Comparison of ENCODE assay signal across 18 cellular contexts in genomic region chr12:34287986-34288962, GRCh38.
A peak's percentile ranks its signal among the peaks of the same experiment; 100 is the strongest.
DNase-seq lines count a peak whose midpoint lies in the region; ATAC-seq, FAIRE-seq and TF ChIP-seq lines count a peak whose summit lies in the region.
"Had no signal": no experiment of that assay in that cellular context is flagged by ENCODE, and none has a peak within 500 bp of the region (broad histone marks: within the 10 kb centered on the region; RNA-seq: fewer than 3 reads in every experiment).

No MANE protein-coding gene starts in this region.

- peaks cover 3% of the 10 kb centered on the region for H3K9me3 Mint-ChIP-seq in activated CD8-positive, alpha-beta memory T cell treated with anti-CD3 and anti-CD28 coated beads, Interleukin-2, amount 10 ng/mL, durations not matched to agents 7 days and 5 days (ENCODE audit: low read depth)
- H3K9me3 Mint-ChIP-seq in progenitor cell of endocrine pancreas (ENCODE audit: low read depth): peaks cover 79% of the 10 kb centered on the region
- H3K9me3 Mint-ChIP-seq in activated T-helper 2 cell treated with anti-CD3 and anti-CD28 coated beads, Interferon-gamma antibody, Interleukin-2, Interleukin-4, amounts not matched to agents 10 μg/mL and 5 μg/mL and 100 μg/mL, durations not matched to agents 14 hours and 24 hours and 36 hours: peaks cover 70% of the 10 kb centered on the region

- no peak overlapping the region for H3K27ac ChIP-seq in HEK293 (ENCODE audit: extremely low read depth, low read depth, low read length)
- H3K27ac ChIP-seq: 22Rv1, BLaER1, PC-9 had no signal

- POLR2A ChIA-PET in HEK293 (lab: Yijun Ruan, JAX): no interaction called here

- H3K9me3 ChIP-seq in HEK293 (ENCODE audit: control insufficient read depth, insufficient read depth, low read depth, low read length): no peaks in the 10 kb centered on the region
- H3K9me3 ChIP-seq: HAP-1 had no signal

- DNase-seq in activated CD8-positive, alpha-beta memory T cell treated with anti-CD3 and anti-CD28 coated beads, Interleukin-2, amount 50 U/mL, for 48 hours: peak; percentile 37
- no peak for DNase-seq in activated CD8-positive, alpha-beta memory T cell treated with anti-CD3 and anti-CD28 coated beads, Interleukin-2, amount 10 ng/mL, durations not matched to agents 7 days and 5 days
- DNase-seq in left lobe of liver (ENCODE audit: low spot score) (peak; percentile 22), progenitor cell of endocrine pancreas (ENCODE audit: low spot score, unreplicated experiment) (peak; percentile 9), GM19239 (ENCODE audit: insufficient read length, low spot score) (no peak), SHP77 (lab: John Stamatoyannopoulos, UW) (no peak)
- DNase-seq in activated T-helper 2 cell treated with anti-CD3 and anti-CD28 coated beads, Interferon-gamma antibody, Interleukin-2, Interleukin-4, amounts not matched to agents 10 μg/mL and 5 μg/mL and 100 μg/mL, durations not matched to agents 14 hours and 24 hours and 36 hours (ENCODE audit: low spot score): no peak
- DNase-seq: IMR-90, Kasumi-1, NCI-H1105 treated with DMSO at 0.1 percent for 48 hours, NCI-H187 treated with DMSO at 0.1 percent for 48 hours, NCI-H2171, NCI-H774, PC-9 had no signal

- CTCF ChIA-PET in activated CD8-positive, alpha-beta memory T cell treated with anti-CD3 and anti-CD28 coated beads, Interleukin-2, amount 10 ng/mL, durations not matched to agents 7 days and 5 days (lab: Charles Lee): no interaction called here
- CTCF ChIA-PET in HEK293 (lab: Yijun Ruan, JAX): no interaction called here

- no peaks in the 10 kb centered on the region for H3K4me1 Mint-ChIP-seq in activated CD8-positive, alpha-beta memory T cell treated with anti-CD3 and anti-CD28 coated beads, Interleukin-2, amount 10 ng/mL, durations not matched to agents 7 days and 5 days
- no peaks in the 10 kb centered on the region for H3K4me1 Mint-ChIP-seq in progenitor cell of endocrine pancreas (ENCODE audit: low read depth)
- no peaks in the 10 kb centered on the region for H3K4me1 Mint-ChIP-seq in activated T-helper 2 cell treated with anti-CD3 and anti-CD28 coated beads, Interferon-gamma antibody, Interleukin-2, Interleukin-4, amounts not matched to agents 10 μg/mL and 5 μg/mL and 100 μg/mL, durations not matched to agents 14 hours and 24 hours and 36 hours (ENCODE audit: low read depth)

- ATAC-seq in activated CD8-positive, alpha-beta memory T cell treated with anti-CD3 and anti-CD28 coated beads, Interleukin-2, amount 10 ng/mL, durations not matched to agents 7 days and 5 days: no peak
- no peak for ATAC-seq in left lobe of liver

- H3K27ac Mint-ChIP-seq in activated CD8-positive, alpha-beta memory T cell treated with anti-CD3 and anti-CD28 coated beads, Interleukin-2, amount 10 ng/mL, durations not matched to agents 7 days and 5 days: no peak overlapping the region
- H3K27ac Mint-ChIP-seq in progenitor cell of endocrine pancreas: no peak overlapping the region
- no peak overlapping the region for H3K27ac Mint-ChIP-seq in activated T-helper 2 cell treated with anti-CD3 and anti-CD28 coated beads, Interferon-gamma antibody, Interleukin-2, Interleukin-4, amounts not matched to agents 10 μg/mL and 5 μg/mL and 100 μg/mL, durations not matched to agents 14 hours and 24 hours and 36 hours

- no peak overlapping the region for H3K4me3 ChIP-seq in HEK293 (ENCODE audit: low read depth, low read length)
- H3K4me3 ChIP-seq: BLaER1, HAP-1 had no signal

- no peaks in the 10 kb centered on the region for H3K27me3 Mint-ChIP-seq in activated CD8-positive, alpha-beta memory T cell treated with anti-CD3 and anti-CD28 coated beads, Interleukin-2, amount 10 ng/mL, durations not matched to agents 7 days and 5 days
- H3K27me3 Mint-ChIP-seq in progenitor cell of endocrine pancreas: no peaks in the 10 kb centered on the region
- no peaks in the 10 kb centered on the region for H3K27me3 Mint-ChIP-seq in activated T-helper 2 cell treated with anti-CD3 and anti-CD28 coated beads, Interferon-gamma antibody, Interleukin-2, Interleukin-4, amounts not matched to agents 10 μg/mL and 5 μg/mL and 100 μg/mL, durations not matched to agents 14 hours and 24 hours and 36 hours (ENCODE audit: low read depth)

- no peaks in the 10 kb centered on the region for H3K4me1 ChIP-seq in HEK293 (ENCODE audit: control insufficient read depth, insufficient read depth, low read length)
- H3K4me1 ChIP-seq: BLaER1, HAP-1 had no signal

- no peak for FAIRE-seq in GM19239 (lab: Jason Lieb, UNC)

- TF ChIP-seq CTCF in HEK293 (tag by site-specific recombination; IDR thresholded peaks at IDR 0.05): no peak
- no peak for TF ChIP-seq CTCF in progenitor cell of endocrine pancreas (IDR thresholded peaks at IDR 0.05; ENCODE audit: unreplicated experiment)

- H3K36me3 ChIP-seq in HEK293 (ENCODE audit: control insufficient read depth in 2 of 2, insufficient read depth in 1 of 2, low read length in 2 of 2): no peaks in the 10 kb centered on the region
- H3K36me3 ChIP-seq: BLaER1, HAP-1 had no signal

- H3K36me3 Mint-ChIP-seq in activated CD8-positive, alpha-beta memory T cell treated with anti-CD3 and anti-CD28 coated beads, Interleukin-2, amount 10 ng/mL, durations not matched to agents 7 days and 5 days: no peaks in the 10 kb centered on the region
- H3K36me3 Mint-ChIP-seq in progenitor cell of endocrine pancreas (ENCODE audit: insufficient read depth): peaks cover 16% of the 10 kb centered on the region
- H3K36me3 Mint-ChIP-seq in activated T-helper 2 cell treated with anti-CD3 and anti-CD28 coated beads, Interferon-gamma antibody, Interleukin-2, Interleukin-4, amounts not matched to agents 10 μg/mL and 5 μg/mL and 100 μg/mL, durations not matched to agents 14 hours and 24 hours and 36 hours (ENCODE audit: low read depth): no peaks in the 10 kb centered on the region

- H3K4me3 Mint-ChIP-seq in activated CD8-positive, alpha-beta memory T cell treated with anti-CD3 and anti-CD28 coated beads, Interleukin-2, amount 10 ng/mL, durations not matched to agents 7 days and 5 days: no peak overlapping the region
- H3K4me3 Mint-ChIP-seq in progenitor cell of endocrine pancreas (ENCODE audit: low read depth): no peak overlapping the region
- no peak overlapping the region for H3K4me3 Mint-ChIP-seq in activated T-helper 2 cell treated with anti-CD3 and anti-CD28 coated beads, Interferon-gamma antibody, Interleukin-2, Interleukin-4, amounts not matched to agents 10 μg/mL and 5 μg/mL and 100 μg/mL, durations not matched to agents 14 hours and 24 hours and 36 hours (ENCODE audit: low read depth)

- intact Hi-C loops in activated T-helper 2 cell treated with anti-CD3 and anti-CD28 coated beads, Interferon-gamma antibody, Interleukin-2, Interleukin-4, amounts not matched to agents 10 μg/mL and 5 μg/mL and 100 μg/mL, durations not matched to agents 14 hours and 24 hours and 36 hours (cut with micrococcal nuclease): loop anchor here (10.0 kb wide), 1 partner anchor 347 kb away; no protein-coding TSS in a partner anchor

TF ChIP-seq in HEK293, 187 proteins besides CTCF, POLR2A, EP300 and RAD21:
- TF ChIP-seq SCRT2 (tag by site-specific recombination; IDR thresholded peaks at IDR 0.05): peak; percentile 53
- TF ChIP-seq ZNF214 (tag by site-specific recombination; IDR thresholded peaks at IDR 0.05; ENCODE audit: borderline replicate concordance): no peak
- peak; percentile 19; the same call in 1 of the 2 replicates for TF ChIP-seq SCRT1 (tag by site-specific recombination; IDR thresholded peaks at IDR 0.05; ENCODE audit: borderline replicate concordance)
TF ChIP-seq in HEK293: peak in this region for 2.

Comparison
In these comparisons a context has a peak if more than half of its experiments do, and no peak if none do; other contexts are left out.
1. DNase-seq: peak in activated CD8-positive, alpha-beta memory T cell treated with anti-CD3 and anti-CD28 coated beads, Interleukin-2, amount 50 U/mL, for 48 hours (single experiment), left lobe of liver (single experiment) and progenitor cell of endocrine pancreas (single experiment); none in activated CD8-positive, alpha-beta memory T cell treated with anti-CD3 and anti-CD28 coated beads, Interleukin-2, amount 10 ng/mL, durations not matched to agents 7 days and 5 days (single experiment), activated T-helper 2 cell treated with anti-CD3 and anti-CD28 coated beads, Interferon-gamma antibody, Interleukin-2, Interleukin-4, amounts not matched to agents 10 μg/mL and 5 μg/mL and 100 μg/mL, durations not matched to agents 14 hours and 24 hours and 36 hours (single experiment), GM19239 (single experiment) and SHP77 (0 of 2).